17 cellular contexts compared by ENCODE assay signal in the genomic region with DNA sequence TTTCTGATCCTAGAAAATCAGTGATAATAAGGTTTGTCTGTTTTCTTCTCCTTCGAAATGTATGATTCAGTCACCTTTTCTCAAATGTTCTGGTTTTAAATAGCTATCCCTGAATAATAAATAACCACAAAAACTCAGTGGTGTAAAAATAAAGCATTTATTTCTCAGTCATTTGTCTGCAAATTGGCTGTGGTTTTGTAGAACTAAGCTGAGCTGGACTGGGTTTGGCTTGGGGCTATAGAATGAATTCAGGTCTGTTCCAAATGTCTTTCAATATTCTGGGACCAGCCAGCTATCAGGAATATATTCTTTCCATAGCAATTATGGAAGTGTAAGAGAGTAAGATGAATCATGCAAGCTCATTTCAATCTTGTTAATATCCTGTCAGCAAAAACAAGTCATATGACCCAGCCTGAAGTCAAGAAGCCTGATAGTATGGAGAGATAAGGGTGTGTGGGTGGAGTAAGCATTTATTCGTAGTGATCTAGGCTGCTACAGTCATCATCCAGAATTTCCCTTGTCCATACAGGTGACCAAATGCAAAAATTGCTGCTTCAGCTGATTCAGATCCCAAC.
DNase-seq lines count a peak whose midpoint lies in the region; ATAC-seq and TF ChIP-seq lines count a peak whose summit lies in the region.
"Had no signal": no experiment of that assay in that cellular context is flagged by ENCODE, and none has a peak within 500 bp of the region (broad histone marks: within the 10 kb centered on the region; RNA-seq: fewer than 3 reads in every experiment).

No MANE protein-coding gene starts in this region.

- no peak for TF ChIP-seq POLR2A in breast epithelium (IDR thresholded peaks at IDR 0.05)

- no peak for TF ChIP-seq RAD21 in SK-N-SH (IDR thresholded peaks at IDR 0.05; ENCODE audit: low read length)

- DNase-seq in MCF 10A (ENCODE audit: unreplicated experiment) (no peak), breast epithelium (ENCODE audit: low spot score in 2 of 2) (no peak), SK-N-SH (no peak), epithelial cell of prostate (ENCODE audit: low read depth, low spot score) (peak; percentile 78), retinal pigment epithelial cell (ENCODE audit: low read depth) (peak; percentile 56), NCI-H2107 treated with DMSO at 0.1 percent for 48 hours (lab: John Stamatoyannopoulos, UW; ENCODE audit: unreplicated experiment) (no peak), type B pancreatic cell (ENCODE audit: extremely low spot score, unreplicated experiment) (no peak)
- DNase-seq: 8988T; activated CD8-positive, alpha-beta memory T cell treated with anti-CD3 and anti-CD28 coated beads for 24 hours; activated naive CD8-positive, alpha-beta T cell treated with anti-CD3 and anti-CD28 coated beads for 36 hours; esophagus squamous epithelium; naive thymus-derived CD4-positive, alpha-beta T cell; NCI-H69; small intestine; uterus had no signal

- BruUV-seq in MCF 10A (replicated peaks; lab: Mats Ljungman, UMichigan): no TSS peak

- H3K36me3 ChIP-seq in breast epithelium (no peaks in the 10 kb centered on the region), SK-N-SH (replicated peaks in 1 of 2; ENCODE audit: control insufficient read depth in 1 of 2, insufficient read depth in 2 of 2, low read length in 1 of 2) (no peaks in the 10 kb centered on the region)
- H3K36me3 ChIP-seq: esophagus squamous epithelium, uterus had no signal

- H4K20me1 ChIP-seq in SK-N-SH (ENCODE audit: insufficient read depth): no peaks in the 10 kb centered on the region

- no peak overlapping the region for H3K27ac ChIP-seq in breast epithelium
- H3K27ac ChIP-seq in SK-N-SH (ENCODE audit: low read depth in 2 of 2, low read length in 1 of 2): no peak overlapping the region
- H3K27ac ChIP-seq in epithelial cell of prostate: no peak overlapping the region
- H3K27ac ChIP-seq: esophagus squamous epithelium, uterus had no signal

- intact Hi-C loops in MCF 10A (cut with micrococcal nuclease): no loop called here
- intact Hi-C loops in breast epithelium (cut with DNase I; ENCODE audit: low total_unique reads): no loop called here

- peaks cover 6% of the 10 kb centered on the region for H3K4me1 Mint-ChIP-seq in MCF 10A (ENCODE audit: insufficient read depth, unreplicated experiment)
- H3K4me1 Mint-ChIP-seq in type B pancreatic cell (ENCODE audit: unreplicated experiment): no peaks in the 10 kb centered on the region
- H3K4me1 Mint-ChIP-seq: activated naive CD8-positive, alpha-beta T cell treated with anti-CD3 and anti-CD28 coated beads for 36 hours; GM23338; naive thymus-derived CD4-positive, alpha-beta T cell had no signal

- no peak for ATAC-seq in HG02870 (IDR thresholded peaks at IDR 0.05; ENCODE audit: unreplicated experiment)
- ATAC-seq: GM23338; naive thymus-derived CD4-positive, alpha-beta T cell had no signal

- H3K4me3 ChIP-seq in breast epithelium: no peak overlapping the region
- H3K4me3 ChIP-seq in SK-N-SH (ENCODE audit: low read depth in 2 of 2, low read length in 1 of 2): no peak overlapping the region
- H3K4me3 ChIP-seq in retinal pigment epithelial cell (ENCODE audit: low read length): no peak overlapping the region
- H3K4me3 ChIP-seq: esophagus squamous epithelium, GM23338, uterus had no signal

- H3K9me2 ChIP-seq in SK-N-SH: no peaks in the 10 kb centered on the region

- H3F3A ChIP-seq in SK-N-SH (replicated peaks; ENCODE audit: insufficient read depth): no peaks in the 10 kb centered on the region

- H3K27me3 Mint-ChIP-seq in MCF 10A (ENCODE audit: insufficient read depth, unreplicated experiment): no peaks in the 10 kb centered on the region
- peaks cover 3% of the 10 kb centered on the region for H3K27me3 Mint-ChIP-seq in type B pancreatic cell
- H3K27me3 Mint-ChIP-seq: activated naive CD8-positive, alpha-beta T cell treated with anti-CD3 and anti-CD28 coated beads for 36 hours; naive thymus-derived CD4-positive, alpha-beta T cell had no signal

- POLR2A ChIA-PET in MCF 10A (lab: Yijun Ruan, JAX) (interaction anchor here (0.7 to 0.9 kb wide), 3 partner anchors 41 to 296 kb away, joined by 3 to 5 read pairs (median 4); no protein-coding TSS in a partner anchor), SK-N-SH (lab: Yijun Ruan, JAX) (no interaction called here)

- no peak overlapping the region for H3K4me2 ChIP-seq in SK-N-SH
- H3K4me2 ChIP-seq: GM23338 had no signal

- H3K27me3 ChIP-seq in breast epithelium (no peaks in the 10 kb centered on the region), SK-N-SH (ENCODE audit: insufficient read depth) (no peaks in the 10 kb centered on the region)
- H3K27me3 ChIP-seq: esophagus squamous epithelium, uterus had no signal

- H3K4me1 ChIP-seq in breast epithelium (no peaks in the 10 kb centered on the region), SK-N-SH (ENCODE audit: control insufficient read depth in 1 of 2, insufficient read depth in 2 of 2, low read depth in 1 of 2, low read length in 1 of 2) (no peaks in the 10 kb centered on the region)
- H3K4me1 ChIP-seq: esophagus squamous epithelium, uterus had no signal

- H3K9ac ChIP-seq in SK-N-SH: no peak overlapping the region

- CTCF ChIA-PET in MCF 10A (lab: Yijun Ruan, JAX) (interaction anchor here (0.5 kb wide), 1 partner anchor 789 kb away, joined by 3 read pairs; no protein-coding TSS in a partner anchor), SK-N-SH (lab: Yijun Ruan, JAX) (no interaction called here)

- H3K4me3 Mint-ChIP-seq in MCF 10A (ENCODE audit: unreplicated experiment) (no peak overlapping the region), type B pancreatic cell (no peak overlapping the region)
- H3K4me3 Mint-ChIP-seq: activated naive CD8-positive, alpha-beta T cell treated with anti-CD3 and anti-CD28 coated beads for 36 hours; GM23338; naive thymus-derived CD4-positive, alpha-beta T cell had no signal

- no peak overlapping the region for H2AFZ ChIP-seq in SK-N-SH (ENCODE audit: low read depth)
- H2AFZ ChIP-seq: GM23338 had no signal

- H3K9me3 Mint-ChIP-seq in MCF 10A (ENCODE audit: unreplicated experiment): peaks cover 3% of the 10 kb centered on the region
- peaks cover 3% of the 10 kb centered on the region for H3K9me3 Mint-ChIP-seq in type B pancreatic cell
- H3K9me3 Mint-ChIP-seq: GM23338 had no signal

- H3K9me3 ChIP-seq in breast epithelium: no peaks in the 10 kb centered on the region
- no peaks in the 10 kb centered on the region for H3K9me3 ChIP-seq in SK-N-SH
- H3K9me3 ChIP-seq: esophagus squamous epithelium, uterus had no signal

- H3K79me2 ChIP-seq in SK-N-SH (ENCODE audit: insufficient read depth): no peaks in the 10 kb centered on the region

- TF ChIP-seq CTCF in MCF 10A (IDR thresholded peaks at IDR 0.05; ENCODE audit: unreplicated experiment): no peak
- TF ChIP-seq CTCF in breast epithelium (IDR thresholded peaks at IDR 0.05): no peak
- no peak for TF ChIP-seq CTCF in SK-N-SH (IDR thresholded peaks at IDR 0.05)
- TF ChIP-seq CTCF in retinal pigment epithelial cell (conservative IDR thresholded peaks at IDR 0.05; ENCODE audit: low read depth, low read length): no peak
- no peak for TF ChIP-seq CTCF in type B pancreatic cell (conservative IDR thresholded peaks at IDR 0.05)

- peak overlapping the region; percentile 36 for H3K27ac Mint-ChIP-seq in MCF 10A (ENCODE audit: low read depth, unreplicated experiment)
- no peak overlapping the region for H3K27ac Mint-ChIP-seq in type B pancreatic cell
- H3K27ac Mint-ChIP-seq: activated naive CD8-positive, alpha-beta T cell treated with anti-CD3 and anti-CD28 coated beads for 36 hours; GM23338; naive thymus-derived CD4-positive, alpha-beta T cell had no signal

- WGBS in SK-N-SH (ENCODE audit: low lambda C conversion rate): 46% methylated on average over 2 of the region's 2 CpGs

- H3K36me3 Mint-ChIP-seq in MCF 10A (ENCODE audit: insufficient read depth, unreplicated experiment) (no peaks in the 10 kb centered on the region), type B pancreatic cell (no peaks in the 10 kb centered on the region)
- H3K36me3 Mint-ChIP-seq: activated naive CD8-positive, alpha-beta T cell treated with anti-CD3 and anti-CD28 coated beads for 36 hours had no signal

- no peak for TF ChIP-seq EP300 in SK-N-SH (IDR thresholded peaks at IDR 0.05; ENCODE audit: borderline replicate concordance in 1 of 2, low read depth in 1 of 2, low read length in 1 of 2)

TF ChIP-seq in SK-N-SH, 30 proteins besides CTCF, POLR2A, EP300 and RAD21 (continues in another document):
- TF ChIP-seq FOXM1 (IDR thresholded peaks at IDR 0.05; ENCODE audit: low read depth) (no peak), MEF2A (IDR thresholded peaks at IDR 0.05; ENCODE audit: borderline replicate concordance, low read depth) (no peak), GABPA (IDR thresholded peaks at IDR 0.05; ENCODE audit: low read depth) (no peak), CHD2 (IDR thresholded peaks at IDR 0.05; ENCODE audit: low read length, partially characterized antibody) (no peak), NFIC (IDR thresholded peaks at IDR 0.05; ENCODE audit: borderline replicate concordance) (no peak), RXRA (IDR thresholded peaks at IDR 0.05; ENCODE audit: borderline replicate concordance, low read depth) (no peak)
- TF ChIP-seq, protein P1, sequence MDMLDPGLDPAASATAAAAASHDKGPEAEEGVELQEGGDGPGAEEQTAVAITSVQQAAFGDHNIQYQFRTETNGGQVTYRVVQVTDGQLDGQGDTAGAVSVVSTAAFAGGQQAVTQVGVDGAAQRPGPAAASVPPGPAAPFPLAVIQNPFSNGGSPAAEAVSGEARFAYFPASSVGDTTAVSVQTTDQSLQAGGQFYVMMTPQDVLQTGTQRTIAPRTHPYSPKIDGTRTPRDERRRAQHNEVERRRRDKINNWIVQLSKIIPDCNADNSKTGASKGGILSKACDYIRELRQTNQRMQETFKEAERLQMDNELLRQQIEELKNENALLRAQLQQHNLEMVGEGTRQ (IDR thresholded peaks at IDR 0.05; ENCODE audit: borderline replicate concordance, low read depth, low read length): no peak
- TF ChIP-seq, protein P2, sequence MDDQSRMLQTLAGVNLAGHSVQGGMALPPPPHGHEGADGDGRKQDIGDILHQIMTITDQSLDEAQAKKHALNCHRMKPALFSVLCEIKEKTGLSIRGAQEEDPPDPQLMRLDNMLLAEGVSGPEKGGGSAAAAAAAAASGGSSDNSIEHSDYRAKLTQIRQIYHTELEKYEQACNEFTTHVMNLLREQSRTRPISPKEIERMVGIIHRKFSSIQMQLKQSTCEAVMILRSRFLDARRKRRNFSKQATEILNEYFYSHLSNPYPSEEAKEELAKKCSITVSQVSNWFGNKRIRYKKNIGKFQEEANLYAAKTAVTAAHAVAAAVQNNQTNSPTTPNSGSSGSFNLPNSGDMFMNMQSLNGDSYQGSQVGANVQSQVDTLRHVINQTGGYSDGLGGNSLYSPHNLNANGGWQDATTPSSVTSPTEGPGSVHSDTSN (IDR thresholded peaks at IDR 0.05): peak; percentile 72
- TF ChIP-seq, protein P3, sequence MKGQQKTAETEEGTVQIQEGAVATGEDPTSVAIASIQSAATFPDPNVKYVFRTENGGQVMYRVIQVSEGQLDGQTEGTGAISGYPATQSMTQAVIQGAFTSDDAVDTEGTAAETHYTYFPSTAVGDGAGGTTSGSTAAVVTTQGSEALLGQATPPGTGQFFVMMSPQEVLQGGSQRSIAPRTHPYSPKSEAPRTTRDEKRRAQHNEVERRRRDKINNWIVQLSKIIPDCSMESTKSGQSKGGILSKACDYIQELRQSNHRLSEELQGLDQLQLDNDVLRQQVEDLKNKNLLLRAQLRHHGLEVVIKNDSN (IDR thresholded peaks at IDR 0.05; ENCODE audit: borderline replicate concordance, low read depth): peak; percentile 61; the same call in 1 of the 2 replicates

Comparison
In these comparisons a context has a peak if more than half of its experiments do, and no peak if none do; other contexts are left out.
1. DNase-seq: peak in epithelial cell of prostate (single experiment) and retinal pigment epithelial cell (single experiment); none in MCF 10A (single experiment), breast epithelium (0 of 2), SK-N-SH (single experiment), NCI-H2107 treated with DMSO at 0.1 percent for 48 hours (single experiment) and type B pancreatic cell (single experiment).